Comparison of ENCODE assay signal across 2 cellular contexts in the genomic region with DNA sequence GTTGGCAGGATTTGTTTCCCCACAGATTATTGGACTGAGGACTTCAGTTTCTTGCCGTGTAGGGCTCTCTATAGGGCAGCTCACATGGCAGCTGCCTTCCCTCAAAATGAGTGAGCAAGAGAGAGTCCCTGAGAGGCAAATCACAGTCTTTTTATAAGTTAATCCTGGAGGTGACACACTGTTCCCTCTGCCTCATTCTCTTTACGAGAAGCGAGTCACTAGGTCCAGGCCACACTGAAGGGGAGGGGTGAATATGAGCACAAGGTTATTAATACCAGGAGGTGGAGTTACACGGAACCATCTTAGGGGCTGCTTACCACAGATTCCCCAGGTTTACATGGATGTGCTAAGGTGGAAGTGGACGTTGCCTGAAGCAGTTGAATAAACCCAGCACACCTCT.
TF ChIP-seq lines count a peak whose summit lies in the region.

No MANE protein-coding gene starts in this region.

TF ChIP-seq in HCT116, 20 proteins besides CTCF, POLR2A, EP300 and RAD21 (continued from another document):
- TF ChIP-seq, protein P1, sequence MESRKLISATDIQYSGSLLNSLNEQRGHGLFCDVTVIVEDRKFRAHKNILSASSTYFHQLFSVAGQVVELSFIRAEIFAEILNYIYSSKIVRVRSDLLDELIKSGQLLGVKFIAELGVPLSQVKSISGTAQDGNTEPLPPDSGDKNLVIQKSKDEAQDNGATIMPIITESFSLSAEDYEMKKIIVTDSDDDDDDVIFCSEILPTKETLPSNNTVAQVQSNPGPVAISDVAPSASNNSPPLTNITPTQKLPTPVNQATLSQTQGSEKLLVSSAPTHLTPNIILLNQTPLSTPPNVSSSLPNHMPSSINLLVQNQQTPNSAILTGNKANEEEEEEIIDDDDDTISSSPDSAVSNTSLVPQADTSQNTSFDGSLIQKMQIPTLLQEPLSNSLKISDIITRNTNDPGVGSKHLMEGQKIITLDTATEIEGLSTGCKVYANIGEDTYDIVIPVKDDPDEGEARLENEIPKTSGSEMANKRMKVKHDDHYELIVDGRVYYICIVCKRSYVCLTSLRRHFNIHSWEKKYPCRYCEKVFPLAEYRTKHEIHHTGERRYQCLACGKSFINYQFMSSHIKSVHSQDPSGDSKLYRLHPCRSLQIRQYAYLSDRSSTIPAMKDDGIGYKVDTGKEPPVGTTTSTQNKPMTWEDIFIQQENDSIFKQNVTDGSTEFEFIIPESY (IDR thresholded peaks at IDR 0.05; ENCODE audit: extremely low read depth, insufficient replicate concordance, low read length): no peak
- TF ChIP-seq SIN3A (IDR thresholded peaks at IDR 0.05; ENCODE audit: low read depth) (no peak), ELF1 (IDR thresholded peaks at IDR 0.05; ENCODE audit: borderline replicate concordance, low read depth) (no peak), TCF7L2 (IDR thresholded peaks at IDR 0.05; ENCODE audit: borderline replicate concordance, extremely low read depth, insufficient read depth, insufficient read length) (no peak), YY1 (IDR thresholded peaks at IDR 0.05; ENCODE audit: extremely low read depth, insufficient replicate concordance, low read depth, low read length) (no peak), EZH2 (IDR thresholded peaks at IDR 0.05) (no peak), CEBPB (IDR thresholded peaks at IDR 0.05; ENCODE audit: low read depth) (no peak), JUND (IDR thresholded peaks at IDR 0.05) (peak; percentile 32; the same call in 1 of the 2 replicates)
- TF ChIP-seq, protein P2, sequence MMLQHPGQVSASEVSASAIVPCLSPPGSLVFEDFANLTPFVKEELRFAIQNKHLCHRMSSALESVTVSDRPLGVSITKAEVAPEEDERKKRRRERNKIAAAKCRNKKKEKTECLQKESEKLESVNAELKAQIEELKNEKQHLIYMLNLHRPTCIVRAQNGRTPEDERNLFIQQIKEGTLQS (IDR thresholded peaks at IDR 0.05): no peak

TF ChIP-seq in WTC11, 78 proteins besides CTCF, POLR2A, EP300 and RAD21 (continued from another document):
- TF ChIP-seq, protein P3, sequence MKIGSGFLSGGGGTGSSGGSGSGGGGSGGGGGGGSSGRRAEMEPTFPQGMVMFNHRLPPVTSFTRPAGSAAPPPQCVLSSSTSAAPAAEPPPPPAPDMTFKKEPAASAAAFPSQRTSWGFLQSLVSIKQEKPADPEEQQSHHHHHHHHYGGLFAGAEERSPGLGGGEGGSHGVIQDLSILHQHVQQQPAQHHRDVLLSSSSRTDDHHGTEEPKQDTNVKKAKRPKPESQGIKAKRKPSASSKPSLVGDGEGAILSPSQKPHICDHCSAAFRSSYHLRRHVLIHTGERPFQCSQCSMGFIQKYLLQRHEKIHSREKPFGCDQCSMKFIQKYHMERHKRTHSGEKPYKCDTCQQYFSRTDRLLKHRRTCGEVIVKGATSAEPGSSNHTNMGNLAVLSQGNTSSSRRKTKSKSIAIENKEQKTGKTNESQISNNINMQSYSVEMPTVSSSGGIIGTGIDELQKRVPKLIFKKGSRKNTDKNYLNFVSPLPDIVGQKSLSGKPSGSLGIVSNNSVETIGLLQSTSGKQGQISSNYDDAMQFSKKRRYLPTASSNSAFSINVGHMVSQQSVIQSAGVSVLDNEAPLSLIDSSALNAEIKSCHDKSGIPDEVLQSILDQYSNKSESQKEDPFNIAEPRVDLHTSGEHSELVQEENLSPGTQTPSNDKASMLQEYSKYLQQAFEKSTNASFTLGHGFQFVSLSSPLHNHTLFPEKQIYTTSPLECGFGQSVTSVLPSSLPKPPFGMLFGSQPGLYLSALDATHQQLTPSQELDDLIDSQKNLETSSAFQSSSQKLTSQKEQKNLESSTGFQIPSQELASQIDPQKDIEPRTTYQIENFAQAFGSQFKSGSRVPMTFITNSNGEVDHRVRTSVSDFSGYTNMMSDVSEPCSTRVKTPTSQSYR (CRISPR knock-in tag; IDR thresholded peaks at IDR 0.05): no peak
- TF ChIP-seq MYBL2 (CRISPR knock-in tag; IDR thresholded peaks at IDR 0.05): no peak
- TF ChIP-seq, protein P4, sequence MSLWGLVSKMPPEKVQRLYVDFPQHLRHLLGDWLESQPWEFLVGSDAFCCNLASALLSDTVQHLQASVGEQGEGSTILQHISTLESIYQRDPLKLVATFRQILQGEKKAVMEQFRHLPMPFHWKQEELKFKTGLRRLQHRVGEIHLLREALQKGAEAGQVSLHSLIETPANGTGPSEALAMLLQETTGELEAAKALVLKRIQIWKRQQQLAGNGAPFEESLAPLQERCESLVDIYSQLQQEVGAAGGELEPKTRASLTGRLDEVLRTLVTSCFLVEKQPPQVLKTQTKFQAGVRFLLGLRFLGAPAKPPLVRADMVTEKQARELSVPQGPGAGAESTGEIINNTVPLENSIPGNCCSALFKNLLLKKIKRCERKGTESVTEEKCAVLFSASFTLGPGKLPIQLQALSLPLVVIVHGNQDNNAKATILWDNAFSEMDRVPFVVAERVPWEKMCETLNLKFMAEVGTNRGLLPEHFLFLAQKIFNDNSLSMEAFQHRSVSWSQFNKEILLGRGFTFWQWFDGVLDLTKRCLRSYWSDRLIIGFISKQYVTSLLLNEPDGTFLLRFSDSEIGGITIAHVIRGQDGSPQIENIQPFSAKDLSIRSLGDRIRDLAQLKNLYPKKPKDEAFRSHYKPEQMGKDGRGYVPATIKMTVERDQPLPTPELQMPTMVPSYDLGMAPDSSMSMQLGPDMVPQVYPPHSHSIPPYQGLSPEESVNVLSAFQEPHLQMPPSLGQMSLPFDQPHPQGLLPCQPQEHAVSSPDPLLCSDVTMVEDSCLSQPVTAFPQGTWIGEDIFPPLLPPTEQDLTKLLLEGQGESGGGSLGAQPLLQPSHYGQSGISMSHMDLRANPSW (CRISPR knock-in tag; conservative IDR thresholded peaks at IDR 0.05; ENCODE audit: low read depth): no peak
- TF ChIP-seq SMAD4 (CRISPR knock-in tag; IDR thresholded peaks at IDR 0.05): no peak
- no peak for TF ChIP-seq KAT7 (CRISPR knock-in tag; IDR thresholded peaks at IDR 0.05; ENCODE audit: borderline replicate concordance)
- TF ChIP-seq, protein P5, sequence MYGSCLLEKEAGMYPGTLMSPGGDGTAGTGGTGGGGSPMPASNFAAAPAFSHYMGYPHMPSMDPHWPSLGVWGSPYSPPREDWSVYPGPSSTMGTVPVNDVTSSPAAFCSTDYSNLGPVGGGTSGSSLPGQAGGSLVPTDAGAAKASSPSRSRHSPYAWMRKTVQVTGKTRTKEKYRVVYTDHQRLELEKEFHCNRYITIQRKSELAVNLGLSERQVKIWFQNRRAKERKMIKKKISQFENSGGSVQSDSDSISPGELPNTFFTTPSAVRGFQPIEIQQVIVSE (CRISPR knock-in tag; IDR thresholded peaks at IDR 0.05; ENCODE audit: borderline replicate concordance): no peak
- TF ChIP-seq NR2C2 (CRISPR knock-in tag; IDR thresholded peaks at IDR 0.05): no peak
